20 cellular contexts compared by ENCODE assay signal in genomic region chr17:7292194-7292593, GRCh38. TPM values are rescaled to one million over a fixed set of nuclear protein-coding genes. Genes with fewer than 3 reads are reported as not detected.
DNase-seq lines count a peak whose midpoint lies in the region; ATAC-seq and TF ChIP-seq lines count a peak whose summit lies in the region.
"Had no signal": no experiment of that assay in that cellular context is flagged by ENCODE, and none has a peak within 500 bp of the region (broad histone marks: within the 10 kb centered on the region; RNA-seq: fewer than 3 reads in every experiment).

No MANE protein-coding gene starts in this region.

- DNase-seq in heart right ventricle (no peak), Right ventricle myocardium inferior (ENCODE audit: missing footprints) (no peak), epidermal melanocyte (ENCODE audit: insufficient read length, low spot score) (peak; percentile 9), osteoblast (ENCODE audit: insufficient read length, low spot score, missing footprints) (peak; percentile 82), thyroid gland (peak; percentile 31 to 37), NCI-H2107 treated with DMSO at 0.1 percent for 48 hours (lab: John Stamatoyannopoulos, UW; ENCODE audit: unreplicated experiment) (no peak)
- DNase-seq: GDM1, IMR-90, Karpas-422, NCI-H1092 treated with DMSO at 0.1 percent for 48 hours, NCI-H1694, NCI-H226, NCI-H524 treated with DMSO at 0.1 percent for 48 hours, SHP77 treated with DMSO at 0.1 percent for 48 hours had no signal

- peaks cover 21 to 70% (median 58%) of the 10 kb centered on the region in 9 donors for H3K4me1 ChIP-seq in heart right ventricle
- H3K4me1 ChIP-seq in osteoblast (ENCODE audit: insufficient read depth, low read length): peaks cover 3% of the 10 kb centered on the region
- H3K4me1 ChIP-seq in thyroid gland: peaks cover 8 to 36% of the 10 kb centered on the region in 2 donors

- peaks cover 0 to 7% (median 0%) of the 10 kb centered on the region in 9 donors for H3K36me3 ChIP-seq in heart right ventricle
- H3K36me3 ChIP-seq in osteoblast (ENCODE audit: insufficient read depth, low read length): no peaks in the 10 kb centered on the region
- H3K36me3 ChIP-seq in thyroid gland: no peaks in the 10 kb centered on the region
- H3K36me3 ChIP-seq: MG63 had no signal

- intact Hi-C loops in heart right ventricle (cut with DNase I): loop anchor here in 4 of 10 donors (10.0 kb wide), 2 partner anchors 237 to 247 kb away; partner anchors contain the start of gene SLC16A11 (in 2 of the 4)
- intact Hi-C loops in Right ventricle myocardium inferior (cut with DNase I): loop anchor here (1.0 kb wide), 1 partner anchor 10 kb away; no protein-coding TSS in a partner anchor
- intact Hi-C loops in thyroid gland (cut with DNase I): no loop called here

- H3K27ac ChIP-seq in heart right ventricle (peak overlapping the region in 6 of 10 donors; percentile 7 to 55 (median 27)), osteoblast (ENCODE audit: low read depth, low read length) (no peak overlapping the region), thyroid gland (no peak overlapping the region)
- H3K27ac ChIP-seq: A549 had no signal

- no peak overlapping the region for H2AFZ ChIP-seq in osteoblast (ENCODE audit: low read length)

- H3K4me3 ChIP-seq in heart right ventricle (no peak overlapping the region), osteoblast (ENCODE audit: insufficient read depth, low read length) (no peak overlapping the region), thyroid gland (replicated peaks in 1 of 3) (no peak overlapping the region)
- H3K4me3 ChIP-seq: A549, MG63 had no signal

- no peak for ATAC-seq in heart right ventricle
- no peak for ATAC-seq in Right ventricle myocardium inferior
- ATAC-seq in GM21723 (IDR thresholded peaks at IDR 0.05; ENCODE audit: unreplicated experiment): no peak
- ATAC-seq in GM19395 (IDR thresholded peaks at IDR 0.05; ENCODE audit: unreplicated experiment): no peak
- ATAC-seq: A549, Panc1 had no signal

- H3K27me3 ChIP-seq in heart right ventricle (peaks cover 0 to 80% (median 39%) of the 10 kb centered on the region in 7 donors), osteoblast (ENCODE audit: insufficient read depth, low read length) (peaks cover 57% of the 10 kb centered on the region), thyroid gland (no peaks in the 10 kb centered on the region)
- H3K27me3 ChIP-seq: MG63 had no signal

- peaks cover 3% of the 10 kb centered on the region for H4K20me1 ChIP-seq in osteoblast (ENCODE audit: insufficient read depth, low read length)

- no peaks in the 10 kb centered on the region for H3K79me2 ChIP-seq in osteoblast (ENCODE audit: insufficient read depth, low read length)

- H3K9me3 ChIP-seq in heart right ventricle: no peaks in the 10 kb centered on the region
- no peaks in the 10 kb centered on the region for H3K9me3 ChIP-seq in osteoblast (ENCODE audit: low read depth, low read length)
- H3K9me3 ChIP-seq in thyroid gland: no peaks in the 10 kb centered on the region
- H3K9me3 ChIP-seq: A549, MG63 had no signal

- TF ChIP-seq POLR2A in thyroid gland (IDR thresholded peaks at IDR 0.05): no peak

- no peak for TF ChIP-seq CTCF in heart right ventricle (IDR thresholded peaks at IDR 0.05)
- no peak for TF ChIP-seq CTCF in osteoblast (IDR thresholded peaks at IDR 0.05; ENCODE audit: extremely low read depth, low read depth, low read length)
- no peak for TF ChIP-seq CTCF in thyroid gland (IDR thresholded peaks at IDR 0.05)

- 77 to 80% methylated on average over 2 of the region's 2 CpGs for WGBS in heart right ventricle, 2 donors
- 59 to 68% methylated on average over 2 of the region's 2 CpGs for WGBS in thyroid gland, 2 donors

- no peak overlapping the region for H3K4me2 ChIP-seq in osteoblast (ENCODE audit: insufficient read depth, low read length)
- H3K4me2 ChIP-seq: A549 had no signal

RNA-seq across cellular contexts. Expression of gene YBX2, which starts 2.2 kb away (rescaled TPM):
- total RNA-seq in heart right ventricle (1 to 10 TPM in 7 of 10 donors, under 1 TPM in 3; 0.42 to 1.9 (median 1.2) TPM), Right ventricle myocardium inferior (0.81 TPM), osteoblast (under 0.01 TPM in 1 of 2 replicates, not detected in the other), thyroid gland (1 to 10 TPM; 1.2 to 4.1 (median 2.1) TPM)
- 1 to 10 TPM in 1 of 2 donors, under 1 TPM in 1; 0.49 to 2.6 TPM for polyA plus RNA-seq in heart right ventricle
- total RNA-seq: H4, IMR-90 had no signal

RNA-seq across cellular contexts. Expression of gene SLC2A4, which starts 10.7 kb away (rescaled TPM):
- total RNA-seq in heart right ventricle (100 to 1,000 TPM in 9 of 10 donors, 10 to 100 TPM in 1; 98.1 to 186 (median 177) TPM), Right ventricle myocardium inferior (119 TPM), osteoblast (under 0.01 and 0.29 TPM in 2 replicates), thyroid gland (10 to 100 TPM in 1 of 4 donors, 1 to 10 TPM in 3; 2.5 to 14.6 (median 3.9) TPM)
- 100 to 1,000 TPM in 1 of 2 donors, 10 to 100 TPM in 1; 41.8 to 140 TPM for polyA plus RNA-seq in heart right ventricle
- total RNA-seq: IMR-90 had no signal

RNA-seq across cellular contexts. Expression of gene EIF5A, which starts 15.2 kb away (rescaled TPM):
- total RNA-seq in heart right ventricle (100 to 1,000 TPM; 197 to 444 (median 248) TPM), Right ventricle myocardium inferior (326 TPM), osteoblast (436 and 491 TPM in 2 replicates), thyroid gland (100 to 1,000 TPM; 135 to 210 (median 144) TPM)
- 100 to 1,000 TPM; 457 to 716 TPM for polyA plus RNA-seq in heart right ventricle

RNA-seq across cellular contexts. Expression of gene GPS2, which starts 23.0 kb away (rescaled TPM):
- total RNA-seq in heart right ventricle: 10 to 100 TPM; 49.1 to 81.1 (median 57.4) TPM
- polyA plus RNA-seq in heart right ventricle: 100 to 1,000 TPM; 103 to 105 TPM
- 70.3 TPM for total RNA-seq in Right ventricle myocardium inferior
- 46.9 and 48.1 TPM in 2 replicates for total RNA-seq in osteoblast
- 100 to 1,000 TPM in 2 of 4 donors, 10 to 100 TPM in 2; 69.5 to 130 (median 100) TPM for total RNA-seq in thyroid gland

RNA-seq across cellular contexts. Expression of gene CLDN7, which starts 29.9 kb away (rescaled TPM):
- total RNA-seq in heart right ventricle (1 to 10 TPM in 3 of 10 donors, under 1 TPM in 7; 0.39 to 2.5 (median 0.80) TPM), Right ventricle myocardium inferior (1.2 TPM), osteoblast (0.36 and 1.8 TPM in 2 replicates), thyroid gland (100 to 1,000 TPM; 108 to 161 (median 144) TPM)
- polyA plus RNA-seq in heart right ventricle: 1 to 10 TPM; 1.3 to 1.6 TPM
- total RNA-seq: H4 had no signal

Comparison
In these comparisons a context has a peak if more than half of its experiments do, and no peak if none do; other contexts are left out.
1. DNase-seq: peak in epidermal melanocyte (single experiment), osteoblast (single experiment) and thyroid gland (2 of 2); none in heart right ventricle (0 of 2), Right ventricle myocardium inferior (single experiment) and NCI-H2107 treated with DMSO at 0.1 percent for 48 hours (single experiment).
2. H3K27ac ChIP-seq: peak in heart right ventricle (6 of 10); none in osteoblast (single experiment) and thyroid gland (0 of 3).